In genomic region chr1:11059166-11059989, GRCh38 we compare ENCODE assay signal across 1 cellular context.
A peak's percentile ranks its signal among the peaks of the same experiment; 100 is the strongest.
TF ChIP-seq lines count a peak whose summit lies in the region.

No MANE protein-coding gene starts in this region.

TF ChIP-seq in HepG2, 621 proteins besides CTCF, POLR2A, EP300 and RAD21 (continued from another document and continues in another):
- TF ChIP-seq NR0B2 (CRISPR knock-in tag; IDR thresholded peaks at IDR 0.05) (peak; percentile 62; the same call in 1 of the 2 replicates), NKX3-1 (CRISPR knock-in tag; IDR thresholded peaks at IDR 0.05) (peak; percentile 47; the same call in 1 of the 2 replicates), NFIB (CRISPR knock-in tag; IDR thresholded peaks at IDR 0.05; ENCODE audit: borderline replicate concordance) (no peak), ZSCAN29 (CRISPR knock-in tag; conservative IDR thresholded peaks at IDR 0.05) (no peak), ZSCAN20 (CRISPR knock-in tag; IDR thresholded peaks at IDR 0.05; ENCODE audit: borderline replicate concordance) (peak; percentile 51; the same call in 1 of the 2 replicates), HOXD1 (CRISPR knock-in tag; IDR thresholded peaks at IDR 0.05) (0 out of 2 replicates have a peak, but pooled peaks have one; percentile 29), YEATS4 (CRISPR knock-in tag; IDR thresholded peaks at IDR 0.05; ENCODE audit: borderline replicate concordance) (no peak), ZNF737 (CRISPR knock-in tag; IDR thresholded peaks at IDR 0.05; ENCODE audit: borderline replicate concordance) (0 out of 2 replicates have a peak, but pooled peaks have one; percentile 67), HMG20B (CRISPR knock-in tag; conservative IDR thresholded peaks at IDR 0.05) (no peak), ISL2 (CRISPR knock-in tag; IDR thresholded peaks at IDR 0.05) (peak; percentile 19; the same call in 1 of the 2 replicates), ZNF121 (CRISPR knock-in tag; IDR thresholded peaks at IDR 0.05) (no peak), NCOA1 (CRISPR knock-in tag; IDR thresholded peaks at IDR 0.05) (0 out of 2 replicates have a peak, but pooled peaks have one; percentile 51), HIC2 (CRISPR knock-in tag; IDR thresholded peaks at IDR 0.05; ENCODE audit: low read depth) (0 out of 2 replicates have a peak, but pooled peaks have one; percentile 21), POGZ (CRISPR knock-in tag; IDR thresholded peaks at IDR 0.05) (no peak), NFKB2 (CRISPR knock-in tag; IDR thresholded peaks at IDR 0.05; ENCODE audit: borderline replicate concordance) (0 out of 2 replicates have a peak, but pooled peaks have one; percentile 27), FOSL1 (CRISPR knock-in tag; IDR thresholded peaks at IDR 0.05; ENCODE audit: borderline replicate concordance) (no peak), GPN1 (CRISPR knock-in tag; IDR thresholded peaks at IDR 0.05; ENCODE audit: borderline replicate concordance) (no peak), ZNF770 (CRISPR knock-in tag; IDR thresholded peaks at IDR 0.05) (no peak), ZKSCAN5 (CRISPR knock-in tag; IDR thresholded peaks at IDR 0.05) (no peak), ZFY (CRISPR knock-in tag; IDR thresholded peaks at IDR 0.05) (peak; percentile 71), SIN3A (IDR thresholded peaks at IDR 0.05; ENCODE audit: borderline replicate concordance, low read depth, low read length) (peak; percentile 18; the same call in 1 of the 2 replicates), MAFG (CRISPR knock-in tag; IDR thresholded peaks at IDR 0.05) (0 out of 2 replicates have a peak, but pooled peaks have one; percentile 51), MED1 (CRISPR knock-in tag; IDR thresholded peaks at IDR 0.05) (0 out of 2 replicates have a peak, but pooled peaks have one; percentile 20), ZNF563 (CRISPR knock-in tag; IDR thresholded peaks at IDR 0.05) (no peak), MYC (CRISPR knock-in tag; IDR thresholded peaks at IDR 0.05; ENCODE audit: borderline replicate concordance) (peak; percentile 90; the same call in 1 of the 2 replicates), ZNF496 (CRISPR knock-in tag; IDR thresholded peaks at IDR 0.05; ENCODE audit: insufficient replicate concordance) (no peak), BCL3 (CRISPR knock-in tag; IDR thresholded peaks at IDR 0.05) (no peak), XBP1 (CRISPR knock-in tag; IDR thresholded peaks at IDR 0.05) (no peak), ZXDC (CRISPR knock-in tag; IDR thresholded peaks at IDR 0.05) (no peak), ZBTB1 (CRISPR knock-in tag; IDR thresholded peaks at IDR 0.05; ENCODE audit: borderline replicate concordance) (no peak), ZNF20 (CRISPR knock-in tag; IDR thresholded peaks at IDR 0.05) (no peak), RXRA (CRISPR knock-in tag; IDR thresholded peaks at IDR 0.05) (no peak; the same call in 1 of the 2 replicates), POGK (CRISPR knock-in tag; conservative IDR thresholded peaks at IDR 0.05) (no peak), PCBP1 (IDR thresholded peaks at IDR 0.05; ENCODE audit: borderline replicate concordance, low read depth, low read length) (no peak), PLSCR1 (CRISPR knock-in tag; IDR thresholded peaks at IDR 0.05; ENCODE audit: borderline replicate concordance) (no peak), ZNF746 (CRISPR knock-in tag; IDR thresholded peaks at IDR 0.05) (no peak), ZBTB3 (CRISPR knock-in tag; IDR thresholded peaks at IDR 0.05; ENCODE audit: borderline replicate concordance, low read depth) (no peak), ZNF614 (CRISPR knock-in tag; IDR thresholded peaks at IDR 0.05; ENCODE audit: borderline replicate concordance) (no peak), GFI1 (CRISPR knock-in tag; IDR thresholded peaks at IDR 0.05; ENCODE audit: borderline replicate concordance) (no peak), ZNF570 (CRISPR knock-in tag; IDR thresholded peaks at IDR 0.05; ENCODE audit: borderline replicate concordance) (no peak), ZNF782 (CRISPR knock-in tag; IDR thresholded peaks at IDR 0.05; ENCODE audit: borderline replicate concordance) (no peak), ZNF260 (CRISPR knock-in tag; IDR thresholded peaks at IDR 0.05; ENCODE audit: borderline replicate concordance, low read depth) (no peak), PHF8 (CRISPR knock-in tag; IDR thresholded peaks at IDR 0.05) (peak; percentile 18; the same call in 1 of the 2 replicates), MBD4 (IDR thresholded peaks at IDR 0.05; ENCODE audit: borderline replicate concordance, low read length) (no peak), ATAD3A (CRISPR knock-in tag; IDR thresholded peaks at IDR 0.05) (no peak), TMF1 (CRISPR knock-in tag; IDR thresholded peaks at IDR 0.05; ENCODE audit: low read depth) (no peak), SALL2 (CRISPR knock-in tag; IDR thresholded peaks at IDR 0.05) (no peak), ZC3H13 (CRISPR knock-in tag; IDR thresholded peaks at IDR 0.05) (0 out of 2 replicates have a peak, but pooled peaks have one; percentile 28), ZNF232 (CRISPR knock-in tag; IDR thresholded peaks at IDR 0.05; ENCODE audit: borderline replicate concordance) (peak; percentile 67; the same call in 1 of the 2 replicates)
- TF ChIP-seq, protein P1, sequence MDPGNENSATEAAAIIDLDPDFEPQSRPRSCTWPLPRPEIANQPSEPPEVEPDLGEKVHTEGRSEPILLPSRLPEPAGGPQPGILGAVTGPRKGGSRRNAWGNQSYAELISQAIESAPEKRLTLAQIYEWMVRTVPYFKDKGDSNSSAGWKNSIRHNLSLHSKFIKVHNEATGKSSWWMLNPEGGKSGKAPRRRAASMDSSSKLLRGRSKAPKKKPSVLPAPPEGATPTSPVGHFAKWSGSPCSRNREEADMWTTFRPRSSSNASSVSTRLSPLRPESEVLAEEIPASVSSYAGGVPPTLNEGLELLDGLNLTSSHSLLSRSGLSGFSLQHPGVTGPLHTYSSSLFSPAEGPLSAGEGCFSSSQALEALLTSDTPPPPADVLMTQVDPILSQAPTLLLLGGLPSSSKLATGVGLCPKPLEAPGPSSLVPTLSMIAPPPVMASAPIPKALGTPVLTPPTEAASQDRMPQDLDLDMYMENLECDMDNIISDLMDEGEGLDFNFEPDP (CRISPR knock-in tag; conservative IDR thresholded peaks at IDR 0.05): 0 out of 2 replicates have a peak, but pooled peaks have one; percentile 9
- TF ChIP-seq, protein P2, sequence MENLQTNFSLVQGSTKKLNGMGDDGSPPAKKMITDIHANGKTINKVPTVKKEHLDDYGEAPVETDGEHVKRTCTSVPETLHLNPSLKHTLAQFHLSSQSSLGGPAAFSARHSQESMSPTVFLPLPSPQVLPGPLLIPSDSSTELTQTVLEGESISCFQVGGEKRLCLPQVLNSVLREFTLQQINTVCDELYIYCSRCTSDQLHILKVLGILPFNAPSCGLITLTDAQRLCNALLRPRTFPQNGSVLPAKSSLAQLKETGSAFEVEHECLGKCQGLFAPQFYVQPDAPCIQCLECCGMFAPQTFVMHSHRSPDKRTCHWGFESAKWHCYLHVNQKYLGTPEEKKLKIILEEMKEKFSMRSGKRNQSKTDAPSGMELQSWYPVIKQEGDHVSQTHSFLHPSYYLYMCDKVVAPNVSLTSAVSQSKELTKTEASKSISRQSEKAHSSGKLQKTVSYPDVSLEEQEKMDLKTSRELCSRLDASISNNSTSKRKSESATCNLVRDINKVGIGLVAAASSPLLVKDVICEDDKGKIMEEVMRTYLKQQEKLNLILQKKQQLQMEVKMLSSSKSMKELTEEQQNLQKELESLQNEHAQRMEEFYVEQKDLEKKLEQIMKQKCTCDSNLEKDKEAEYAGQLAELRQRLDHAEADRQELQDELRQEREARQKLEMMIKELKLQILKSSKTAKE (CRISPR knock-in tag; IDR thresholded peaks at IDR 0.05; ENCODE audit: borderline replicate concordance): no peak
- TF ChIP-seq, protein P3, sequence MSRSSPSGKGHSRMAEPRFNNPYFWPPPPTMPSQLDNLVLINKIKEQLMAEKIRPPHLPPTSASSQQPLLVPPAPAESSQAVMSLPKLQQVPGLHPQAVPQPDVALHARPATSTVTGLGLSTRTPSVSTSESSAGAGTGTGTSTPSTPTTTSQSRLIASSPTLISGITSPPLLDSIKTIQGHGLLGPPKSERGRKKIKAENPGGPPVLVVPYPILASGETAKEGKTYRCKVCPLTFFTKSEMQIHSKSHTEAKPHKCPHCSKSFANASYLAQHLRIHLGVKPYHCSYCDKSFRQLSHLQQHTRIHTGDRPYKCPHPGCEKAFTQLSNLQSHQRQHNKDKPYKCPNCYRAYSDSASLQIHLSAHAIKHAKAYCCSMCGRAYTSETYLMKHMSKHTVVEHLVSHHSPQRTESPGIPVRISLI (CRISPR knock-in tag; IDR thresholded peaks at IDR 0.05; ENCODE audit: borderline replicate concordance): no peak
- TF ChIP-seq, protein P4, sequence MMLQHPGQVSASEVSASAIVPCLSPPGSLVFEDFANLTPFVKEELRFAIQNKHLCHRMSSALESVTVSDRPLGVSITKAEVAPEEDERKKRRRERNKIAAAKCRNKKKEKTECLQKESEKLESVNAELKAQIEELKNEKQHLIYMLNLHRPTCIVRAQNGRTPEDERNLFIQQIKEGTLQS (CRISPR knock-in tag; IDR thresholded peaks at IDR 0.05): no peak
